In the genomic region with DNA sequence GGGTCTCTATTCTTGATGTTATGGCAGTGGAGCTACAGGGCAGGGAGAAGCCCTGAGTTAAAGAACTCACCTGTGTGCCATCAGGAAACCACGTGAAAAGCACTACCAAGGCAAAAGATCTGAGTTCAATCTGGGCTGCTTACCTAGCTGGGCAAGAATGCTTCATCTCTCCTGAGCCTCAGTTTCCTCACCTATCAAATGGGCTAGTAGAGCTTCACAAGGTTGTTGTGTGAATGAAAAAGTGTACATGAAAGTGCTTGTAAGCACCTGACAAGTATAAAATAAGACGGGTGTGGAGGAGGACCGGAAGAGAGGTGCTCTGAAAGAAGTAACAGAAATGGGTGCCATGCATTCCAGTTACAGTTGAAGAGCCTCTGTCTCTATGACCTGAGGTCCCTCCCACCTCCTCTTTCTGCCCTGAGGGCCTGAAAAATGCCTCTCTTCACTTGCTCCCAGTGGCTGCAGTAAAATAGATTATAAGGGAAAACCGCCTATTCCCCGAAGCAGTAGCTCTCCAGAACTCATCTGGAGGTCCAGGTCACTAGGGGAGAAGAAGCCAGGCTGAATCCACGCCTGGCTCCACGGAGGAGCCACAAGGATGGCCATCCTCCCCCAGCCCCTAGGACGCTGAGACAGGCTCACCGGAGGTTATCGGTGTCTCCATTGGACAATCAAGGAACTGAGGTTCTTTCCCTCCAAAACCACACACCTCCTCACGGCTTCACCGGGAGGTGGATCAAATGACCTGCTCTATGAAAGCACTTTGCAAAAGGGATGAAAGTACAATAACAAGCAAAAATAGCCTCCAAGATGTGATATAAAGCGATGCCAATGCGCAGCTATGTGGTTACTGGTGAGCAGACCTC, we compare ENCODE assay signal across 1 cellular context.
TF ChIP-seq lines count a peak whose summit lies in the region.

No MANE protein-coding gene starts in this region.

TF ChIP-seq in A549, 52 proteins besides CTCF, POLR2A, EP300 and RAD21 (continued from another document):
- TF ChIP-seq, protein P1, sequence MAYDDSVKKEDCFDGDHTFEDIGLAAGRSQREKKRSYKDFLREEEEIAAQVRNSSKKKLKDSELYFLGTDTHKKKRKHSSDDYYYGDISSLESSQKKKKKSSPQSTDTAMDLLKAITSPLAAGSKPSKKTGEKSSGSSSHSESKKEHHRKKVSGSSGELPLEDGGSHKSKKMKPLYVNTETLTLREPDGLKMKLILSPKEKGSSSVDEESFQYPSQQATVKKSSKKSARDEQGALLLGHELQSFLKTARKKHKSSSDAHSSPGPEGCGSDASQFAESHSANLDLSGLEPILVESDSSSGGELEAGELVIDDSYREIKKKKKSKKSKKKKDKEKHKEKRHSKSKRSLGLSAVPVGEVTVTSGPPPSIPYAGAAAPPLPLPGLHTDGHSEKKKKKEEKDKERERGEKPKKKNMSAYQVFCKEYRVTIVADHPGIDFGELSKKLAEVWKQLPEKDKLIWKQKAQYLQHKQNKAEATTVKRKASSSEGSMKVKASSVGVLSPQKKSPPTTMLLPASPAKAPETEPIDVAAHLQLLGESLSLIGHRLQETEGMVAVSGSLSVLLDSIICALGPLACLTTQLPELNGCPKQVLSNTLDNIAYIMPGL (CRISPR knock-in tag; IDR thresholded peaks at IDR 0.05; ENCODE audit: borderline replicate concordance), result no peak
- TF ChIP-seq ZSCAN20 (CRISPR knock-in tag; IDR thresholded peaks at IDR 0.05) (no peak), CBX8 (IDR thresholded peaks at IDR 0.05) (no peak)
TF ChIP-seq in A549: peak in this region for 1.
